Comparison of ENCODE assay signal across 1 cellular context in the genomic region with DNA sequence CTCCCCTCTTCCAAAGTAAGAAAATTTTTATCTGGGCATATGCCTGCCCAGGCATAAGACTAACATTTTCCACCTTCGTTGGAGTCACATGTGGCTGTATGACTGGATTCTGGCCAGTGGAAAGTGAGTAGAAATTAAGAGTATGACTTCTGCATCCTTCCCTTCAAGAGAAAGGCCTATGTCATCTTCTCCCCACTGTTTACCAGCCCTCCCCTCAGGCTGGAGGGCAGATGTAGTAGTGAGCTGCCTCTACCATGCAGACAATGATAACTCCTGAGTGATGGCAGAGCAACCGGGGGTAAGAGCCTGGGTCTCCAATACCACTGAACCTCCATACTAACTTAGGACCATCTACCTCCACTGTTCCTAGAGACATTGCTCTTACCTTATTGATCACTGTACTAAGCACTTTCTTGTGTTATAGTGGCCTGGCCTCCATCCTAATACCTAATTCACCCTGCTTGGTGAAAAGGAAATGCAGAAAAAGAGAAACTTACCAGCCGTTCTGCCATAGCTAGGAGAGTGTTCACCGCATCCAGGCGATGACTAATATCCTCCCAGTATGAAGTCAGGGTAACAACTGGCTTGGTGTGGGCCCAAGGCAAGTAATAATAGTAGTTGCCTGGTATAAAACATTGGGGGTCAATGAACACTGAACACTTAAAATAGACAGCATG.
TF ChIP-seq lines count a peak whose summit lies in the region.

No MANE protein-coding gene starts in this region.

TF ChIP-seq in GM12878, 131 proteins besides CTCF, POLR2A, EP300 and RAD21:
- TF ChIP-seq CREB1 (IDR thresholded peaks at IDR 0.05; ENCODE audit: low read depth) (no peak), JUNB (IDR thresholded peaks at IDR 0.05) (0 out of 2 replicates have a peak, but pooled peaks have one; percentile 27), BCL11A (IDR thresholded peaks at IDR 0.05; ENCODE audit: low read depth, low read length) (peak; percentile 43; the same call in 1 of the 2 replicates), ZNF274 (IDR thresholded peaks at IDR 0.05; ENCODE audit: insufficient read depth, insufficient read length) (no peak)
